ENCODE assay signal across 14 cellular contexts in genomic region chr3:108599677-108600409, GRCh38.
"Had no signal": no experiment of that assay in that cellular context is flagged by ENCODE, and none has a peak within 500 bp of the region (broad histone marks: within the 10 kb centered on the region; RNA-seq: fewer than 3 reads in every experiment).

No MANE protein-coding gene starts in this region.

- ATAC-seq: heart left ventricle; naive thymus-derived CD4-positive, alpha-beta T cell; T-helper 17 cell had no signal

- H3K4me3 Mint-ChIP-seq: naive thymus-derived CD4-positive, alpha-beta T cell; T-helper 17 cell had no signal

- DNase-seq: activated CD4-positive, alpha-beta T cell treated with anti-CD3 and anti-CD28 coated beads for 1 hour; activated CD8-positive, alpha-beta memory T cell treated with anti-CD3 and anti-CD28 coated beads for 24 hours; activated naive CD4-positive, alpha-beta T cell treated with Interleukin-2 at 50 U/mL for 16 hours; adrenal gland; caudate nucleus; effector CD4-positive, alpha-beta T cell; heart left ventricle; mammary epithelial cell; naive thymus-derived CD4-positive, alpha-beta T cell; retina; stimulated activated CD4-positive, alpha-beta T cell treated with anti-CD3 and anti-CD28 coated beads, Interleukin-15, amount 100 ng/mL, for 24 hours; stimulated activated CD4-positive, alpha-beta T cell treated with anti-CD3 and anti-CD28 coated beads, Interleukin-4, amount 100 ng/mL, for 24 hours; T-helper 17 cell; thyroid gland had no signal

- H3K27me3 Mint-ChIP-seq: naive thymus-derived CD4-positive, alpha-beta T cell; T-helper 17 cell had no signal

- H3K27ac Mint-ChIP-seq: naive thymus-derived CD4-positive, alpha-beta T cell; T-helper 17 cell had no signal
